Comparison of ENCODE assay signal across 9 cellular contexts in genomic region chr1:36984026-36984425, GRCh38. TPM values are rescaled to one million over a fixed set of nuclear protein-coding genes. Genes with fewer than 3 reads are reported as not detected.
"Had no signal": no experiment of that assay in that cellular context is flagged by ENCODE, and none has a peak within 500 bp of the region (broad histone marks: within the 10 kb centered on the region; RNA-seq: fewer than 3 reads in every experiment).

No MANE protein-coding gene starts in this region.

- H3K9me3 ChIP-seq: HAP-1 had no signal

- H3K9ac ChIP-seq: GM23248 had no signal

- H3K36me3 ChIP-seq: HAP-1 had no signal

- FAIRE-seq: H54, K562 had no signal

- H3K4me1 ChIP-seq: HAP-1 had no signal

- H2AFZ ChIP-seq: GM23248 had no signal

- DNase-seq: GM23248, GOT3, IMR-90, KG1 had no signal

- H3K27ac ChIP-seq: GM23248, HL-60 had no signal

- H3K4me3 ChIP-seq: GM23248, HAP-1, K562 had no signal

RNA-seq across cellular contexts. Expression of gene GRIK3, which starts 50.3 kb away (rescaled TPM):
- total RNA-seq: GM23248, HT1080, IMR-90, K562 had no signal
- polyA plus RNA-seq: GM23248, IMR-90, K562 had no signal
